Comparison of ENCODE assay signal across 20 cellular contexts in the genomic region with DNA sequence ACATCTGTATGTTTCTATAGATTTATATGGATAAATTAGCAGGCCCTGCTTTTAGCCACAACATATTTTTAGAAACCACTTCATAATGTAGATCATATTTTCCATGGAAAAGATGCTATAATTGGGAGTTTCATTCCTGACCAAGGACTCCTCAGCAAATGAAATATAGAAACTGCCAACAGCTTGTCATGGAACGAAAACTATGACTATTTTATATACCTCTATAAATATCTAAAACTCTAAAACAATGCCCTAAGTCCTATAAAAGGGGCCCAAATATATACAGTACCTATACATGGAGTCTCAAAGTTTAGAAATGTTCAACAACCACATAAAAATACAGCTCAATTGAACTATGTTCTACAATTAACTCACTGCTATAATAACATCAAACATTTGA. TPM values are rescaled to one million over a fixed set of nuclear protein-coding genes. Genes with fewer than 3 reads are reported as not detected.
DNase-seq lines count a peak whose midpoint lies in the region; ATAC-seq, FAIRE-seq and TF ChIP-seq lines count a peak whose summit lies in the region.
"Had no signal": no experiment of that assay in that cellular context is flagged by ENCODE, and none has a peak within 500 bp of the region (broad histone marks: within the 10 kb centered on the region; RNA-seq: fewer than 3 reads in every experiment).

No MANE protein-coding gene starts in this region.

- peaks cover 8% of the 10 kb centered on the region for H3K36me3 Mint-ChIP-seq in activated CD4-positive, alpha-beta T cell treated with anti-CD3 and anti-CD28 coated beads, Interleukin-2, amount 10 ng/mL, durations not matched to agents 24 days and 14 days (ENCODE audit: low read depth)
- no peaks in the 10 kb centered on the region for H3K36me3 Mint-ChIP-seq in activated naive CD8-positive, alpha-beta T cell
- no peaks in the 10 kb centered on the region for H3K36me3 Mint-ChIP-seq in stimulated activated effector memory CD8-positive, alpha-beta T cell treated with anti-CD3 and anti-CD28 coated beads, Interleukin-12 subunit alpha, Interleukin-12 subunit beta, amount 100 ng/mL, for 72 hours
- H3K36me3 Mint-ChIP-seq: CD8-positive, alpha-beta memory T cell had no signal

- H3K4me3 Mint-ChIP-seq in activated CD4-positive, alpha-beta T cell treated with anti-CD3 and anti-CD28 coated beads, Interleukin-2, amount 10 ng/mL, durations not matched to agents 24 days and 14 days: no peak overlapping the region
- no peak overlapping the region for H3K4me3 Mint-ChIP-seq in activated naive CD8-positive, alpha-beta T cell
- no peak overlapping the region for H3K4me3 Mint-ChIP-seq in stimulated activated effector memory CD8-positive, alpha-beta T cell treated with anti-CD3 and anti-CD28 coated beads, Interleukin-12 subunit alpha, Interleukin-12 subunit beta, amount 100 ng/mL, for 72 hours
- H3K4me3 Mint-ChIP-seq: CD8-positive, alpha-beta memory T cell; HFFc6 had no signal

- peaks cover 22% of the 10 kb centered on the region for H3K9me3 Mint-ChIP-seq in activated CD4-positive, alpha-beta T cell treated with anti-CD3 and anti-CD28 coated beads, Interleukin-2, amount 10 ng/mL, durations not matched to agents 24 days and 14 days
- H3K9me3 Mint-ChIP-seq in activated naive CD8-positive, alpha-beta T cell (ENCODE audit: low read depth): no peaks in the 10 kb centered on the region
- H3K9me3 Mint-ChIP-seq in stimulated activated effector memory CD8-positive, alpha-beta T cell treated with anti-CD3 and anti-CD28 coated beads, Interleukin-12 subunit alpha, Interleukin-12 subunit beta, amount 100 ng/mL, for 72 hours: peaks cover 2% of the 10 kb centered on the region
- H3K9me3 Mint-ChIP-seq: CD8-positive, alpha-beta memory T cell; HFFc6 had no signal

- peaks cover 30% of the 10 kb centered on the region for H3K4me1 Mint-ChIP-seq in activated CD4-positive, alpha-beta T cell treated with anti-CD3 and anti-CD28 coated beads, Interleukin-2, amount 10 ng/mL, durations not matched to agents 24 days and 14 days
- H3K4me1 Mint-ChIP-seq in activated naive CD8-positive, alpha-beta T cell (ENCODE audit: low read depth): peaks cover 4% of the 10 kb centered on the region
- peaks cover 8% of the 10 kb centered on the region for H3K4me1 Mint-ChIP-seq in stimulated activated effector memory CD8-positive, alpha-beta T cell treated with anti-CD3 and anti-CD28 coated beads, Interleukin-12 subunit alpha, Interleukin-12 subunit beta, amount 100 ng/mL, for 72 hours
- H3K4me1 Mint-ChIP-seq: CD8-positive, alpha-beta memory T cell had no signal

- peak overlapping the region; percentile 81 for H3K27ac Mint-ChIP-seq in activated CD4-positive, alpha-beta T cell treated with anti-CD3 and anti-CD28 coated beads, Interleukin-2, amount 10 ng/mL, durations not matched to agents 24 days and 14 days
- peak overlapping the region; percentile 71 for H3K27ac Mint-ChIP-seq in activated naive CD8-positive, alpha-beta T cell
- peak overlapping the region; percentile 76 for H3K27ac Mint-ChIP-seq in stimulated activated effector memory CD8-positive, alpha-beta T cell treated with anti-CD3 and anti-CD28 coated beads, Interleukin-12 subunit alpha, Interleukin-12 subunit beta, amount 100 ng/mL, for 72 hours
- H3K27ac Mint-ChIP-seq: CD8-positive, alpha-beta memory T cell; HFFc6 had no signal

- intact Hi-C loops in activated CD4-positive, alpha-beta T cell treated with anti-CD3 and anti-CD28 coated beads, Interleukin-2, amount 10 ng/mL, durations not matched to agents 24 days and 14 days (cut with micrococcal nuclease): loop anchor here (2.0 kb wide), 1 partner anchor 23 kb away; no protein-coding TSS in a partner anchor

- ATAC-seq in stimulated activated effector memory CD8-positive, alpha-beta T cell treated with anti-CD3 and anti-CD28 coated beads, Interleukin-12 subunit alpha, Interleukin-12 subunit beta, amount 100 ng/mL, for 72 hours: no peak
- ATAC-seq: HepG2 had no signal

- no peaks in the 10 kb centered on the region for H3K27me3 Mint-ChIP-seq in activated CD4-positive, alpha-beta T cell treated with anti-CD3 and anti-CD28 coated beads, Interleukin-2, amount 10 ng/mL, durations not matched to agents 24 days and 14 days
- no peaks in the 10 kb centered on the region for H3K27me3 Mint-ChIP-seq in activated naive CD8-positive, alpha-beta T cell

- FAIRE-seq in RCC 7860 (lab: Jason Lieb, UNC): no peak
- FAIRE-seq: GM12892, GM19239, H1, HepG2, HTR-8/SVneo had no signal

- no peak for DNase-seq in activated CD4-positive, alpha-beta T cell treated with anti-CD3 and anti-CD28 coated beads, Interleukin-2, amount 10 ng/mL, durations not matched to agents 24 days and 14 days
- no peak for DNase-seq in activated CD4-positive, alpha-beta T cell treated with anti-CD3 and anti-CD28 coated beads for 48 hours
- no peak for DNase-seq in stimulated activated effector memory CD8-positive, alpha-beta T cell treated with anti-CD3 and anti-CD28 coated beads, Interleukin-12 subunit alpha, Interleukin-12 subunit beta, amount 100 ng/mL, for 72 hours (ENCODE audit: low spot score in 2 of 2)
- no peak for DNase-seq in islet precursor cell
- DNase-seq in RCC 7860 (ENCODE audit: low spot score): no peak
- DNase-seq: 8988T; AML-193; Caco-2; CD8-positive, alpha-beta memory T cell; DND-41; GDM1; HCEC 1CT; HFFc6 had no signal

TF ChIP-seq in PFSK-1, 5 proteins besides CTCF, POLR2A, EP300 and RAD21:
- TF ChIP-seq FOXP2 (optimal IDR thresholded peaks at IDR 0.05; ENCODE audit: borderline replicate concordance, extremely low read depth, extremely low read length, insufficient read depth) (no peak), POLR2AphosphoS5 (IDR thresholded peaks at IDR 0.05; ENCODE audit: low read depth, low read length) (0 out of 2 replicates have a peak, but pooled peaks have one; percentile 14), SIN3A (IDR thresholded peaks at IDR 0.05; ENCODE audit: borderline replicate concordance, insufficient read depth, low read length) (no peak), TAF1 (IDR thresholded peaks at IDR 0.05; ENCODE audit: borderline replicate concordance, insufficient read depth, low read length) (no peak)
- TF ChIP-seq, protein P1, sequence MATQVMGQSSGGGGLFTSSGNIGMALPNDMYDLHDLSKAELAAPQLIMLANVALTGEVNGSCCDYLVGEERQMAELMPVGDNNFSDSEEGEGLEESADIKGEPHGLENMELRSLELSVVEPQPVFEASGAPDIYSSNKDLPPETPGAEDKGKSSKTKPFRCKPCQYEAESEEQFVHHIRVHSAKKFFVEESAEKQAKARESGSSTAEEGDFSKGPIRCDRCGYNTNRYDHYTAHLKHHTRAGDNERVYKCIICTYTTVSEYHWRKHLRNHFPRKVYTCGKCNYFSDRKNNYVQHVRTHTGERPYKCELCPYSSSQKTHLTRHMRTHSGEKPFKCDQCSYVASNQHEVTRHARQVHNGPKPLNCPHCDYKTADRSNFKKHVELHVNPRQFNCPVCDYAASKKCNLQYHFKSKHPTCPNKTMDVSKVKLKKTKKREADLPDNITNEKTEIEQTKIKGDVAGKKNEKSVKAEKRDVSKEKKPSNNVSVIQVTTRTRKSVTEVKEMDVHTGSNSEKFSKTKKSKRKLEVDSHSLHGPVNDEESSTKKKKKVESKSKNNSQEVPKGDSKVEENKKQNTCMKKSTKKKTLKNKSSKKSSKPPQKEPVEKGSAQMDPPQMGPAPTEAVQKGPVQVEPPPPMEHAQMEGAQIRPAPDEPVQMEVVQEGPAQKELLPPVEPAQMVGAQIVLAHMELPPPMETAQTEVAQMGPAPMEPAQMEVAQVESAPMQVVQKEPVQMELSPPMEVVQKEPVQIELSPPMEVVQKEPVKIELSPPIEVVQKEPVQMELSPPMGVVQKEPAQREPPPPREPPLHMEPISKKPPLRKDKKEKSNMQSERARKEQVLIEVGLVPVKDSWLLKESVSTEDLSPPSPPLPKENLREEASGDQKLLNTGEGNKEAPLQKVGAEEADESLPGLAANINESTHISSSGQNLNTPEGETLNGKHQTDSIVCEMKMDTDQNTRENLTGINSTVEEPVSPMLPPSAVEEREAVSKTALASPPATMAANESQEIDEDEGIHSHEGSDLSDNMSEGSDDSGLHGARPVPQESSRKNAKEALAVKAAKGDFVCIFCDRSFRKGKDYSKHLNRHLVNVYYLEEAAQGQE (IDR thresholded peaks at IDR 0.05; ENCODE audit: insufficient read depth in 1 of 2, low read depth in 2 of 2, low read length in 2 of 2): no peak
TF ChIP-seq in PFSK-1: peak in this region for 1.

RNA-seq across cellular contexts. Expression of a gene that starts 27.9 kb away (rescaled TPM):
- total RNA-seq in activated CD4-positive, alpha-beta T cell treated with anti-CD3 and anti-CD28 coated beads, Interleukin-2, amount 10 ng/mL, durations not matched to agents 24 days and 14 days: 192 and 209 TPM in 2 replicates
- polyA plus RNA-seq in PFSK-1 (2012; ENCODE audit: insufficient read length, low read depth): 173 TPM

RNA-seq across cellular contexts. Expression of a gene that starts 57.8 kb away (rescaled TPM):
- total RNA-seq in activated CD4-positive, alpha-beta T cell treated with anti-CD3 and anti-CD28 coated beads, Interleukin-2, amount 10 ng/mL, durations not matched to agents 24 days and 14 days: 20.4 and 21.2 TPM in 2 replicates
- 60.7 TPM for polyA plus RNA-seq in PFSK-1 (2012; ENCODE audit: insufficient read length, low read depth)
- total RNA-seq: Caco-2 had no signal
- polyA plus RNA-seq: CD8-positive, alpha-beta memory T cell; HepG2 had no signal
